ENCODE assay signal across 10 cellular contexts in genomic region chr4:82293304-82293703, GRCh38.
DNase-seq lines count a peak whose midpoint lies in the region; ATAC-seq and TF ChIP-seq lines count a peak whose summit lies in the region.
"Had no signal": no experiment of that assay in that cellular context is flagged by ENCODE, and none has a peak within 500 bp of the region (broad histone marks: within the 10 kb centered on the region; RNA-seq: fewer than 3 reads in every experiment).

No MANE protein-coding gene starts in this region.

- H3K27ac Mint-ChIP-seq in MCF 10A (ENCODE audit: low read depth, unreplicated experiment), result no peak overlapping the region
- no peak overlapping the region for H3K27ac Mint-ChIP-seq in stimulated activated naive CD8-positive, alpha-beta T cell treated with anti-CD3 and anti-CD28 coated beads, Interleukin-15, amount 100 ng/mL, for 72 hours
- no peak overlapping the region for H3K27ac Mint-ChIP-seq in progenitor cell of endocrine pancreas

- TF ChIP-seq CTCF in mammary epithelial cell (conservative IDR thresholded peaks at IDR 0.05 in 1 of 2, IDR thresholded peaks at IDR 0.05 in 1 of 2; ENCODE audit: extremely low read depth in 1 of 2, insufficient read depth in 1 of 2, low read depth in 1 of 2, low read length in 2 of 2) (no peak), MCF 10A (IDR thresholded peaks at IDR 0.05; ENCODE audit: unreplicated experiment) (no peak), progenitor cell of endocrine pancreas (IDR thresholded peaks at IDR 0.05; ENCODE audit: unreplicated experiment) (no peak)

- POLR2A ChIA-PET in MCF 10A (lab: Yijun Ruan, JAX), result no interaction called here

- DNase-seq in mammary epithelial cell (peak; percentile 33), MCF 10A (ENCODE audit: unreplicated experiment) (no peak), NOMO-1 treated with dmso at 0.1 percent for 144 hours (lab: John Stamatoyannopoulos, UW; ENCODE audit: unreplicated experiment) (peak; percentile 36), progenitor cell of endocrine pancreas (ENCODE audit: low spot score, unreplicated experiment) (no peak)
- peak; percentile 21 to 27 for DNase-seq in stimulated activated naive CD8-positive, alpha-beta T cell treated with anti-CD3 and anti-CD28 coated beads, Interleukin-15, amount 100 ng/mL, for 72 hours
- DNase-seq in stimulated activated CD4-positive, alpha-beta T cell treated with anti-CD3 and anti-CD28 coated beads, Interleukin-15, amount 100 ng/mL, for 24 hours, result no peak
- DNase-seq: COR-L47, NCI-H2107 had no signal

- H3K27me3 Mint-ChIP-seq in MCF 10A (ENCODE audit: insufficient read depth, unreplicated experiment) (no peaks in the 10 kb centered on the region), progenitor cell of endocrine pancreas (no peaks in the 10 kb centered on the region)
- H3K27me3 Mint-ChIP-seq in stimulated activated naive CD8-positive, alpha-beta T cell treated with anti-CD3 and anti-CD28 coated beads, Interleukin-15, amount 100 ng/mL, for 72 hours, result no peaks in the 10 kb centered on the region

- H3K4me2 ChIP-seq in mammary epithelial cell (ENCODE audit: insufficient read depth, low read depth, low read length), result no peak overlapping the region

- H3K9me3 ChIP-seq in mammary epithelial cell (replicated peaks; ENCODE audit: insufficient read depth, low read length), result no peaks in the 10 kb centered on the region

- H3K36me3 Mint-ChIP-seq in MCF 10A (ENCODE audit: insufficient read depth, unreplicated experiment) (no peaks in the 10 kb centered on the region), progenitor cell of endocrine pancreas (ENCODE audit: insufficient read depth) (no peaks in the 10 kb centered on the region)

- H3K27ac ChIP-seq in mammary epithelial cell (ENCODE audit: insufficient read depth, low read depth, low read length), result no peak overlapping the region

- peaks cover 13% of the 10 kb centered on the region for H3K27me3 ChIP-seq in mammary epithelial cell (ENCODE audit: insufficient read depth, low read length)

- H3K79me2 ChIP-seq in mammary epithelial cell (ENCODE audit: insufficient read depth, low read length), result no peaks in the 10 kb centered on the region

- H3K9me3 Mint-ChIP-seq in MCF 10A (ENCODE audit: unreplicated experiment) (no peaks in the 10 kb centered on the region), progenitor cell of endocrine pancreas (ENCODE audit: low read depth) (no peaks in the 10 kb centered on the region)
- H3K9me3 Mint-ChIP-seq in stimulated activated naive CD8-positive, alpha-beta T cell treated with anti-CD3 and anti-CD28 coated beads, Interleukin-15, amount 100 ng/mL, for 72 hours, result no peaks in the 10 kb centered on the region

- in situ Hi-C loops in mammary epithelial cell (cut with MboI; ENCODE audit: low sequenced_read_pairs in 2 of 2), result no loop called here

- ATAC-seq in HG02970 (IDR thresholded peaks at IDR 0.05; ENCODE audit: low FRiP score, unreplicated experiment) (peak; percentile 80), SK-N-SH treated with all-trans-retinoic acid at 6 μM for 48 hours (no peak)
- peak; percentile 94 for ATAC-seq in stimulated activated naive CD8-positive, alpha-beta T cell treated with anti-CD3 and anti-CD28 coated beads, Interleukin-15, amount 100 ng/mL, for 72 hours

- 65% methylated on average over 2 of the region's 2 CpGs for WGBS in mammary epithelial cell (ENCODE audit: low coverage, missing lambda C conversion rate)

- H3K4me1 Mint-ChIP-seq in MCF 10A (ENCODE audit: insufficient read depth, unreplicated experiment) (no peaks in the 10 kb centered on the region), progenitor cell of endocrine pancreas (ENCODE audit: low read depth) (no peaks in the 10 kb centered on the region)
- peaks cover 9% of the 10 kb centered on the region for H3K4me1 Mint-ChIP-seq in stimulated activated naive CD8-positive, alpha-beta T cell treated with anti-CD3 and anti-CD28 coated beads, Interleukin-15, amount 100 ng/mL, for 72 hours

- H2AFZ ChIP-seq in mammary epithelial cell (ENCODE audit: low read depth, low read length), result no peak overlapping the region

- no peaks in the 10 kb centered on the region for H3K4me1 ChIP-seq in mammary epithelial cell (ENCODE audit: insufficient read depth, low read length)

- dilution Hi-C loops in mammary epithelial cell (cut with HindIII; ENCODE audit: low sequenced_read_pairs), result no loop called here

- CTCF ChIA-PET in mammary epithelial cell (lab: Charles Lee; ENCODE audit: low non-redundant PET), result no interaction called here
- CTCF ChIA-PET in MCF 10A (lab: Yijun Ruan, JAX), result interaction anchor here (0.7 kb wide), 1 partner anchor 874 kb away, joined by 3 read pairs; no protein-coding TSS in a partner anchor

- intact Hi-C loops in mammary epithelial cell (cut with micrococcal nuclease) (no loop called here), MCF 10A (cut with micrococcal nuclease) (no loop called here)

- no peak overlapping the region for H3K9ac ChIP-seq in mammary epithelial cell (ENCODE audit: insufficient read depth, low read length)

- no peak overlapping the region for H3K4me3 ChIP-seq in mammary epithelial cell (replicated peaks in 1 of 3; ENCODE audit: insufficient read depth in 1 of 3, low read depth in 2 of 3, low read length in 3 of 3)

- H4K20me1 ChIP-seq in mammary epithelial cell (ENCODE audit: insufficient read depth, low read length), result no peaks in the 10 kb centered on the region

- no peak overlapping the region for H3K4me3 Mint-ChIP-seq in MCF 10A (ENCODE audit: unreplicated experiment)
- H3K4me3 Mint-ChIP-seq in stimulated activated naive CD8-positive, alpha-beta T cell treated with anti-CD3 and anti-CD28 coated beads, Interleukin-15, amount 100 ng/mL, for 72 hours, result no peak overlapping the region
- no peak overlapping the region for H3K4me3 Mint-ChIP-seq in progenitor cell of endocrine pancreas (ENCODE audit: low read depth)

- BruUV-seq in mammary epithelial cell (replicated peaks; lab: Mats Ljungman, UMichigan), result no TSS peak
- no TSS peak for BruUV-seq in MCF 10A (replicated peaks; lab: Mats Ljungman, UMichigan)

- no peaks in the 10 kb centered on the region for H3K36me3 ChIP-seq in mammary epithelial cell (ENCODE audit: insufficient read depth, low read length)

TF ChIP-seq in SK-N-SH treated with all-trans-retinoic acid at 6 μM for 48 hours, 23 proteins besides CTCF, POLR2A, EP300 and RAD21 (continues in another document):
- TF ChIP-seq TCF4 (CRISPR knock-in tag; IDR thresholded peaks at IDR 0.05; ENCODE audit: borderline replicate concordance) (no peak), TOX (CRISPR knock-in tag; IDR thresholded peaks at IDR 0.05; ENCODE audit: borderline replicate concordance) (no peak), ZFP30 (CRISPR knock-in tag; IDR thresholded peaks at IDR 0.05) (no peak), PATZ1 (CRISPR knock-in tag; IDR thresholded peaks at IDR 0.05; ENCODE audit: borderline replicate concordance) (no peak), ARNTL (CRISPR knock-in tag; IDR thresholded peaks at IDR 0.05; ENCODE audit: borderline replicate concordance, low read depth) (no peak), TSHZ2 (CRISPR knock-in tag; IDR thresholded peaks at IDR 0.05) (no peak), GLIS3 (CRISPR knock-in tag; IDR thresholded peaks at IDR 0.05) (no peak), SNAI2 (CRISPR knock-in tag; IDR thresholded peaks at IDR 0.05) (no peak)

Comparison
In these comparisons a context has a peak if more than half of its experiments do, and no peak if none do; other contexts are left out.
1. DNase-seq: peak in mammary epithelial cell (single experiment), NOMO-1 treated with dmso at 0.1 percent for 144 hours (single experiment) and stimulated activated naive CD8-positive, alpha-beta T cell treated with anti-CD3 and anti-CD28 coated beads, Interleukin-15, amount 100 ng/mL, for 72 hours (2 of 2); none in MCF 10A (single experiment), stimulated activated CD4-positive, alpha-beta T cell treated with anti-CD3 and anti-CD28 coated beads, Interleukin-15, amount 100 ng/mL, for 24 hours (single experiment) and progenitor cell of endocrine pancreas (single experiment).